ENCODE assay signal across 8 cellular contexts in genomic region chr9:128438343-128439109, GRCh38.
DNase-seq lines count a peak whose midpoint lies in the region; ATAC-seq lines count a peak whose summit lies in the region.

No MANE protein-coding gene starts in this region.

- peak; percentile 80 for DNase-seq in DMS53 treated with DMSO at 0.1 percent for 48 hours (lab: John Stamatoyannopoulos, UW; ENCODE audit: unreplicated experiment)
- peak; percentile 45 to 86 for DNase-seq in NCI-H446 (lab: John Stamatoyannopoulos, UW)
- peak; percentile 57 for DNase-seq in central memory CD4-positive, alpha-beta T cell
- DNase-seq in kidney glomerular epithelial cell (lab: John Stamatoyannopoulos, UW) = peak; percentile 42
- DNase-seq in stimulated activated CD4-positive, alpha-beta T cell treated with anti-CD3 and anti-CD28 coated beads, Interleukin-2, amount 100 ng/mL, for 48 hours = peak; percentile 89 to 90

- ATAC-seq in HG02763 (IDR thresholded peaks at IDR 0.05; ENCODE audit: unreplicated experiment) (peak; percentile 70), GM18498 (IDR thresholded peaks at IDR 0.05; ENCODE audit: unreplicated experiment) (no peak)
- peak; percentile 87 to 94 for ATAC-seq in activated CD4-positive, CD25-positive, alpha-beta regulatory T cell treated with anti-CD3 and anti-CD28 coated beads, Interleukin-2, amount 50 U/mL, for 24 hours
